ENCODE assay signal across 11 cellular contexts in the genomic region with DNA sequence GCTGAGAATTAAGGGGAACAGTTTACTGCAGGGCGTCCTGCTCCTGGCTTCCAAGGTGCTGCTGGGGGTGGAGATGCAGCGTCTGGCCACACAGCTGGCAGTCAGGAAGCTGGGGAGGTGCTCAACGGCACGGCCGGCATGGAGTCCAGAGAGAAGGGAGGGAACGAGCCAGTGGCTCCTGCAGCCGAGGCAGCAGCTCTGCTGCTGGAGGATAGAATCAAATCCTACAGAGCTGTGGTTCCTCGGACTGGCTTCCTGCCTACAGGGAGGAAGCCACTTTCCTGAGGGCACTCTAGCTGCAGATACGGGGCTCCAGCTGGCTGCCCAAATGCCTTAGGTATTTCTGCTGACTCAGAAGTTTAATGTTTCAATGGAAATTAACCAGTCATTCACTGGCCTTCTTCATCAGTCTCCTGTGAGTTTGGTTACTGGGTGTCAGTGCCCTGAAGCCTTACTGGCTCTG.
DNase-seq lines count a peak whose midpoint lies in the region; ATAC-seq and TF ChIP-seq lines count a peak whose summit lies in the region.
"Had no signal": no experiment of that assay in that cellular context is flagged by ENCODE, and none has a peak within 500 bp of the region (broad histone marks: within the 10 kb centered on the region; RNA-seq: fewer than 3 reads in every experiment).

No MANE protein-coding gene starts in this region.

- TF ChIP-seq POLR2A in upper lobe of left lung (IDR thresholded peaks at IDR 0.05): no peak

- no peaks in the 10 kb centered on the region for H3K27me3 ChIP-seq in upper lobe of left lung

- peak overlapping the region; percentile 4 to 73 (median 34) for H3K27ac ChIP-seq in upper lobe of left lung
- H3K27ac ChIP-seq: 22Rv1 had no signal

- WGBS in upper lobe of left lung, 2 donors: 24 to 30% methylated on average over 8 to 9 of the region's 9 CpGs

- TF ChIP-seq CTCF in upper lobe of left lung (IDR thresholded peaks at IDR 0.05): no peak

- no peak overlapping the region for H3K4me3 ChIP-seq in upper lobe of left lung

- peaks cover 19 to 27% (median 21%) of the 10 kb centered on the region in 4 donors for H3K4me1 ChIP-seq in upper lobe of left lung

- no peak for TF ChIP-seq EP300 in upper lobe of left lung (IDR thresholded peaks at IDR 0.05)

- intact Hi-C loops in left colon (cut with DNase I, micrococcal nuclease): no loop called here

- peaks cover 0 to 45% (median 29%) of the 10 kb centered on the region in 4 donors for H3K36me3 ChIP-seq in upper lobe of left lung

- DNase-seq in DMS 273 (lab: John Stamatoyannopoulos, UW; ENCODE audit: unreplicated experiment): peak; percentile 61
- no peak for DNase-seq in DMS 273 treated with DMSO at 0.1 percent for 48 hours (lab: John Stamatoyannopoulos, UW)
- peak; percentile 49 for DNase-seq in cerebellar cortex (ENCODE audit: low spot score)
- DNase-seq in left colon: peak in 1 of 2 donors; percentile 45
- DNase-seq in upper lobe of left lung: no peak
- DNase-seq in inferior parietal cortex (ENCODE audit: extremely low spot score): no peak
- no peak for DNase-seq in HPDE6-E6E7 (ENCODE audit: extremely low spot score)
- DNase-seq: central memory CD4-positive, alpha-beta T cell; SIG-M5 had no signal

- ATAC-seq in left colon (peak; percentile 67), upper lobe of left lung (ENCODE audit: low FRiP score in 2 of 2) (no peak), GM19455 (IDR thresholded peaks at IDR 0.05; ENCODE audit: unreplicated experiment) (no peak)

- H3K9me3 ChIP-seq in upper lobe of left lung: no peaks in the 10 kb centered on the region

Comparison
In these comparisons a context has a peak if more than half of its experiments do, and no peak if none do; other contexts are left out.
1. DNase-seq: peak in DMS 273 (single experiment) and cerebellar cortex (single experiment); none in DMS 273 treated with DMSO at 0.1 percent for 48 hours (single experiment), upper lobe of left lung (0 of 2), inferior parietal cortex (single experiment) and HPDE6-E6E7 (single experiment).